In genomic region chr6:43476744-43477143, GRCh38 we compare ENCODE assay signal across 8 cellular contexts.
DNase-seq lines count a peak whose midpoint lies in the region; ATAC-seq and TF ChIP-seq lines count a peak whose summit lies in the region.

No MANE protein-coding gene starts in this region.

- ATAC-seq in effector memory CD8-positive, alpha-beta T cell (replicated peaks), result peak; percentile 36

- H3K27ac Mint-ChIP-seq in effector memory CD8-positive, alpha-beta T cell, result peak overlapping the region; percentile 99

- H3K36me3 ChIP-seq in NT2/D1 (ENCODE audit: insufficient read depth, insufficient read length, low read length), result peaks cover 11% of the 10 kb centered on the region
- no peaks in the 10 kb centered on the region for H3K36me3 ChIP-seq in parathyroid adenoma (ENCODE audit: control insufficient read depth, insufficient read depth, low read length)

- H3K27me3 ChIP-seq in NT2/D1 (ENCODE audit: insufficient read depth, insufficient read length), result no peaks in the 10 kb centered on the region
- no peaks in the 10 kb centered on the region for H3K27me3 ChIP-seq in parathyroid adenoma (ENCODE audit: control insufficient read depth, insufficient read depth, low read length)

- DNase-seq in DMS114 treated with DMSO at 0.1 percent for 48 hours (lab: John Stamatoyannopoulos, UW; ENCODE audit: unreplicated experiment) (peak; percentile 27), NT2/D1 (ENCODE audit: low read depth, low spot score) (no peak), NCI-H187 treated with DMSO at 0.1 percent for 48 hours (lab: John Stamatoyannopoulos, UW) (no peak), HCEC 1CT (no peak), cerebellar nuclear complex (lab: John Stamatoyannopoulos, UW) (no peak), NCI-H2171 treated with DMSO at 0.1 percent for 48 hours (lab: John Stamatoyannopoulos, UW) (no peak)
- DNase-seq in effector memory CD8-positive, alpha-beta T cell, result peak in 1 of 3 experiments; percentile 7

- H3K4me2 ChIP-seq in parathyroid adenoma (ENCODE audit: low read length), result peak overlapping the region; percentile 98

- peaks cover 10% of the 10 kb centered on the region for H3K36me3 Mint-ChIP-seq in effector memory CD8-positive, alpha-beta T cell (ENCODE audit: insufficient read depth)

- peak overlapping the region; percentile 78 for H2AFZ ChIP-seq in parathyroid adenoma

- H3K79me2 ChIP-seq in parathyroid adenoma, result peaks cover 28% of the 10 kb centered on the region

- H3K4me1 ChIP-seq in NT2/D1 (ENCODE audit: insufficient read depth, insufficient read length), result peaks cover 8% of the 10 kb centered on the region
- H3K4me1 ChIP-seq in parathyroid adenoma, result peaks cover 11% of the 10 kb centered on the region

- no peak for TF ChIP-seq CTCF in parathyroid adenoma (IDR thresholded peaks at IDR 0.05)

- peak overlapping the region; percentile 34 for H3K27ac ChIP-seq in parathyroid adenoma

- H3K9ac ChIP-seq in NT2/D1 (ENCODE audit: insufficient read length, low read depth) (peak overlapping the region; percentile 39), parathyroid adenoma (no peak overlapping the region)

- no peaks in the 10 kb centered on the region for H3K9me3 Mint-ChIP-seq in effector memory CD8-positive, alpha-beta T cell

- H3K4me3 Mint-ChIP-seq in effector memory CD8-positive, alpha-beta T cell, result peak overlapping the region; percentile 97 to 99

- peaks cover 23 to 31% of the 10 kb centered on the region in 2 donors for H3K4me1 Mint-ChIP-seq in effector memory CD8-positive, alpha-beta T cell (ENCODE audit: low read depth in 2 of 2)

- no peaks in the 10 kb centered on the region for H3K9me3 ChIP-seq in NT2/D1 (ENCODE audit: insufficient read depth, low read length)
- no peaks in the 10 kb centered on the region for H3K9me3 ChIP-seq in parathyroid adenoma (ENCODE audit: control insufficient read depth, low read length)

- no peaks in the 10 kb centered on the region for H3K27me3 Mint-ChIP-seq in effector memory CD8-positive, alpha-beta T cell

- no peak overlapping the region for H3K4me3 ChIP-seq in NT2/D1 (ENCODE audit: insufficient read length, low read depth)
- peak overlapping the region; percentile 83 for H3K4me3 ChIP-seq in parathyroid adenoma (ENCODE audit: low read depth, low read length)
